ENCODE assay signal across 8 cellular contexts in genomic region chr3:42653560-42654330, GRCh38. TPM values are rescaled to one million over a fixed set of nuclear protein-coding genes. Genes with fewer than 3 reads are reported as not detected.
DNase-seq lines count a peak whose midpoint lies in the region; ATAC-seq, FAIRE-seq and TF ChIP-seq lines count a peak whose summit lies in the region.

ZBTB47 (plus strand) TSS chr3:42653697; CDS start chr3:42658356, 4,659 bp downstream.

- peak within 1 kb of the TSS; percentile 82; the same call in 1 of the 2 replicates for H3K27ac Mint-ChIP-seq in WTC11

- H3K27me3 ChIP-seq in BJ (ENCODE audit: control insufficient read depth, insufficient read depth, low read length) = no peaks in the 10 kb centered on the region
- no peaks in the 10 kb centered on the region for H3K27me3 ChIP-seq in muscle layer of duodenum (ENCODE audit: low read depth, low read length)

- no peaks in the 10 kb centered on the region for H3K9me3 ChIP-seq in muscle layer of duodenum (ENCODE audit: control insufficient read depth in 1 of 2, low read length in 2 of 2)

- peak; percentile 8 for ATAC-seq in WTC11

- peaks cover 26 to 46% of the 10 kb centered on the region in 2 donors for H3K4me1 ChIP-seq in muscle layer of duodenum (ENCODE audit: control insufficient read depth in 1 of 2, insufficient read depth in 2 of 2, low read length in 2 of 2)

- H3K27ac ChIP-seq in muscle layer of duodenum (ENCODE audit: low read length) = peak within 1 kb of the TSS; percentile 84

- no peak for TF ChIP-seq CTCF in BJ (IDR thresholded peaks at IDR 0.05; ENCODE audit: insufficient read depth, low read depth, low read length)
- TF ChIP-seq CTCF in WTC11 (IDR thresholded peaks at IDR 0.05) = no peak
- TF ChIP-seq CTCF in fibroblast of mammary gland (conservative IDR thresholded peaks at IDR 0.05; ENCODE audit: control insufficient read depth, insufficient read depth, low read depth, low read length) = no peak
- TF ChIP-seq CTCF in D721Med (IDR thresholded peaks at IDR 0.05; ENCODE audit: insufficient read depth, missing control alignments) = no peak

- H3K4me3 ChIP-seq in BJ (ENCODE audit: low read depth, low read length) (peak within 1 kb of the TSS; percentile 74), fibroblast of mammary gland (ENCODE audit: control insufficient read depth, low read depth, low read length) (peak within 1 kb of the TSS; percentile 76), muscle layer of duodenum (ENCODE audit: low read depth in 1 of 2, low read length in 2 of 2) (peak within 1 kb of the TSS; percentile 76 to 77)

- H3K4me3 Mint-ChIP-seq in WTC11 = peak within 1 kb of the TSS; percentile 87

- FAIRE-seq in D721Med (lab: Jason Lieb, UNC) = no peak

- CTCF ChIA-PET in BJ (lab: Yijun Ruan, JAX) = interaction anchor here (0.8 to 1.5 kb wide), 6 partner anchors 12 to 126 kb away, joined by 3 to 5 read pairs (median 3); no protein-coding TSS in a partner anchor
- CTCF ChIA-PET in WTC11 (lab: Charles Lee) = interaction anchor here (0.6 to 4.5 kb wide), 7 partner anchors 58 to 418 kb away, joined by 3 to 32 read pairs (median 5); no protein-coding TSS in a partner anchor

- H3K4me1 Mint-ChIP-seq in WTC11 = peaks cover 43% of the 10 kb centered on the region

- H3K9me3 Mint-ChIP-seq in WTC11 = no peaks in the 10 kb centered on the region

- peaks cover 12% of the 10 kb centered on the region for H3K36me3 ChIP-seq in BJ (ENCODE audit: control insufficient read depth, insufficient read depth, low read length)
- peaks cover 0 to 15% of the 10 kb centered on the region in 2 donors for H3K36me3 ChIP-seq in muscle layer of duodenum (ENCODE audit: control insufficient read depth in 1 of 2, insufficient read depth in 2 of 2, low read length in 2 of 2)

- no peaks in the 10 kb centered on the region for H3K27me3 Mint-ChIP-seq in WTC11 (ENCODE audit: low read depth)

- H3K36me3 Mint-ChIP-seq in WTC11 = peaks cover 5% of the 10 kb centered on the region

- POLR2A ChIA-PET in BJ (lab: Charles Lee) (interaction anchor here (0.6 kb wide), 3 partner anchors 15 to 575 kb away, joined by 3 to 5 read pairs (median 3); no protein-coding TSS in a partner anchor), WTC11 (lab: Charles Lee) (no interaction called here)

- DNase-seq in BJ (ENCODE audit: low read depth) = no peak
- peak; percentile 48 for DNase-seq in HCEC 1CT
- DNase-seq in WTC11 (ENCODE audit: low spot score) = no peak
- no peak for DNase-seq in fibroblast of mammary gland (ENCODE audit: low read depth)
- no peak for DNase-seq in NCI-H2081 treated with DMSO at 0.1 percent for 48 hours (lab: John Stamatoyannopoulos, UW)
- DNase-seq in COR-L47 (lab: John Stamatoyannopoulos, UW) = no peak
- DNase-seq in D721Med (ENCODE audit: insufficient read length, low spot score) = no peak

TF ChIP-seq in WTC11, 78 proteins besides CTCF, POLR2A, EP300 and RAD21:
- TF ChIP-seq ZNF425 (CRISPR knock-in tag; conservative IDR thresholded peaks at IDR 0.05) (no peak), KAT7 (CRISPR knock-in tag; IDR thresholded peaks at IDR 0.05; ENCODE audit: borderline replicate concordance) (no peak), EMX1 (CRISPR knock-in tag; IDR thresholded peaks at IDR 0.05) (no peak), ATF2 (CRISPR knock-in tag; IDR thresholded peaks at IDR 0.05; ENCODE audit: borderline replicate concordance, low read depth) (no peak), PRRX2 (CRISPR knock-in tag; IDR thresholded peaks at IDR 0.05) (no peak), NFATC4 (CRISPR knock-in tag; IDR thresholded peaks at IDR 0.05) (no peak), NR2C2 (CRISPR knock-in tag; IDR thresholded peaks at IDR 0.05) (no peak), ZBTB43 (CRISPR knock-in tag; IDR thresholded peaks at IDR 0.05) (no peak), ERG (CRISPR knock-in tag; IDR thresholded peaks at IDR 0.05) (no peak), SMAD4 (CRISPR knock-in tag; IDR thresholded peaks at IDR 0.05) (no peak), FOXP4 (CRISPR knock-in tag; IDR thresholded peaks at IDR 0.05) (no peak), ATF1 (CRISPR knock-in tag; IDR thresholded peaks at IDR 0.05) (no peak), JUN (CRISPR knock-in tag; IDR thresholded peaks at IDR 0.05) (no peak), SOX15 (CRISPR knock-in tag; IDR thresholded peaks at IDR 0.05) (no peak), ZNF512 (CRISPR knock-in tag; IDR thresholded peaks at IDR 0.05; ENCODE audit: borderline replicate concordance) (no peak), NR3C1 (CRISPR knock-in tag; conservative IDR thresholded peaks at IDR 0.05; ENCODE audit: low read depth) (no peak), GTF2I (CRISPR knock-in tag; conservative IDR thresholded peaks at IDR 0.05) (no peak)

RNA-seq across cellular contexts. Expression of gene ZBTB47, which starts in this region (rescaled TPM):
- 19.2 and 30.1 TPM in 2 replicates for polyA plus RNA-seq in BJ (2011; rRNA removed)
- 28.4 and 37.8 TPM in 2 replicates for polyA minus RNA-seq in BJ (2011; rRNA and poly(A)+ RNA removed)
- 5.2 to 5.9 TPM (median 5.6 TPM) in 3 replicates for total RNA-seq in WTC11 (2021)
